9 cellular contexts compared by ENCODE assay signal in the genomic region with DNA sequence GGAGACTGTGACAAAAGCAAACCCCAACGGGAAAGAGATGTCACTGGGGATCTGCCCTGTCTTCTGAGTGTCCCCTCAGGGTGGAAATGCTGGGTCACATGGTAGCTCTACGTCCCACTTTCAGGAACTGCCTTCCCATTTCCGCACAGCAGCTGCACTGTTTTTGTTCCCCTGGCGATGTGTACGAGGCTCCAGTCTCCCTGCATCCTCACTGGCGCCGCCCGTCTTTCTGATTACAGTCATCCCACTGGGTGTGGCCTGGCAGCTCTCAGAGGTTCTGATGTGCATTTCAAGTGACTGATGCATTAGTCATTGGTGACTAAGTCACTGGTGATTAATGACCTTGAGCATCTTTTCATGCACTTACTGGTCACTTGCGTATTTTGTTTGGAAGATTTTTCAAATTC. TPM values are rescaled to one million over a fixed set of nuclear protein-coding genes. Genes with fewer than 3 reads are reported as not detected.
DNase-seq lines count a peak whose midpoint lies in the region; ATAC-seq and TF ChIP-seq lines count a peak whose summit lies in the region.
"Had no signal": no experiment of that assay in that cellular context is flagged by ENCODE, and none has a peak within 500 bp of the region (broad histone marks: within the 10 kb centered on the region; RNA-seq: fewer than 3 reads in every experiment).

No MANE protein-coding gene starts in this region.

- no peaks in the 10 kb centered on the region for H4K20me1 ChIP-seq in PC-3 (ENCODE audit: low read length)

- DNase-seq in Calu3 (peak; percentile 74), PC-3 (peak; percentile 98), ascending aorta (ENCODE audit: low spot score in 2 of 2) (peak; percentile 33 to 87), immature natural killer cell (no peak)
- DNase-seq in stimulated activated CD4-positive, alpha-beta T cell treated with anti-CD3 and anti-CD28 coated beads, Interleukin-2, amount 100 ng/mL, for 24 hours = peak; percentile 73 to 74
- no peak for DNase-seq in effector CD8-positive, alpha-beta T cell (lab: John Stamatoyannopoulos, UW)

- POLR2A ChIA-PET in PC-3 (lab: Charles Lee; ENCODE audit: unreplicated experiment) = interaction anchor here (0.6 kb wide), 1 partner anchor 22 kb away, joined by 3 read pairs; a partner anchor contains a TSS

- no peaks in the 10 kb centered on the region for H3K9me2 ChIP-seq in PC-3 (replicated peaks; ENCODE audit: low read length)

- H3K4me3 Mint-ChIP-seq in Calu3 (ENCODE audit: low read depth, unreplicated experiment) (no peak overlapping the region), immature natural killer cell (peak overlapping the region in 4 of 5 donors; percentile 64 to 82 (median 72))
- H3K4me3 Mint-ChIP-seq: nephron had no signal

- ATAC-seq in PC-3 (peak; percentile 100), GM21528 (IDR thresholded peaks at IDR 0.05; ENCODE audit: low FRiP score, unreplicated experiment) (no peak), HG02885 (IDR thresholded peaks at IDR 0.05; ENCODE audit: poor library complexity, unreplicated experiment) (no peak)

- H3K36me3 ChIP-seq in PC-3 (ENCODE audit: low read depth, low read length) (peaks cover 41% of the 10 kb centered on the region), ascending aorta (peaks cover 32 to 63% of the 10 kb centered on the region in 2 donors)

- H3K4me1 ChIP-seq in PC-3 (ENCODE audit: insufficient read depth, low read length) = peaks cover 19% of the 10 kb centered on the region
- no peaks in the 10 kb centered on the region for H3K4me1 ChIP-seq in ascending aorta

- intact Hi-C loops in Calu3 (cut with micrococcal nuclease; ENCODE audit: unreplicated experiment) (no loop called here), PC-3 (cut with micrococcal nuclease) (no loop called here), ascending aorta (cut with DNase I) (no loop called here)

- no TSS peak for BruUV-seq in Calu3 (replicated peaks; lab: Mats Ljungman, UMichigan)
- BruUV-seq in PC-3 (replicated peaks; lab: Mats Ljungman, UMichigan) = no TSS peak

- no peaks in the 10 kb centered on the region for H3F3A ChIP-seq in PC-3 (ENCODE audit: low read length, unreplicated experiment)

- CTCF ChIA-PET in Calu3 (lab: Charles Lee) = no interaction called here
- CTCF ChIA-PET in PC-3 (lab: Charles Lee) = no interaction called here

- H3K4me3 ChIP-seq in PC-3 (ENCODE audit: low read length) = peak overlapping the region; percentile 44; the same call in 1 of the 2 replicates
- no peak overlapping the region for H3K4me3 ChIP-seq in ascending aorta

- H2AFZ ChIP-seq in PC-3 (ENCODE audit: low read length) = 0 out of 2 replicates have a peak overlapping the region, but pooled peaks have one; percentile 15

- H3K79me2 ChIP-seq in PC-3 (ENCODE audit: low read length) = peaks cover 21% of the 10 kb centered on the region

- peak overlapping the region; percentile 67 for H3K4me2 ChIP-seq in PC-3 (ENCODE audit: low read length)

- H3K9ac ChIP-seq in PC-3 (ENCODE audit: low read length) = peak overlapping the region; percentile 43

- no peaks in the 10 kb centered on the region for H3K27me3 ChIP-seq in PC-3 (ENCODE audit: low read length)
- H3K27me3 ChIP-seq in ascending aorta = no peaks in the 10 kb centered on the region

- H3K36me3 Mint-ChIP-seq in Calu3 (ENCODE audit: insufficient read depth, unreplicated experiment) = peaks cover 14% of the 10 kb centered on the region
- H3K36me3 Mint-ChIP-seq in immature natural killer cell = peaks cover 32 to 53% (median 34%) of the 10 kb centered on the region in 3 donors

- no peaks in the 10 kb centered on the region for H3K27me3 Mint-ChIP-seq in Calu3 (ENCODE audit: unreplicated experiment)
- peaks cover 13 to 20% (median 15%) of the 10 kb centered on the region in 3 donors for H3K27me3 Mint-ChIP-seq in immature natural killer cell (ENCODE audit: low read depth in 3 of 3)

- H3K27ac Mint-ChIP-seq in Calu3 (ENCODE audit: unreplicated experiment) (peak overlapping the region; percentile 58), immature natural killer cell (peak overlapping the region; percentile 90 to 100 (median 98))
- H3K27ac Mint-ChIP-seq: nephron had no signal

- TF ChIP-seq CTCF in Calu3 (IDR thresholded peaks at IDR 0.05; ENCODE audit: unreplicated experiment) = no peak
- 0 out of 2 replicates have a peak, but pooled peaks have one; percentile 5 for TF ChIP-seq CTCF in PC-3 (conservative IDR thresholded peaks at IDR 0.05; ENCODE audit: low read depth, low read length)
- TF ChIP-seq CTCF in ascending aorta (IDR thresholded peaks at IDR 0.05) = no peak

- H3K9me3 ChIP-seq in PC-3 (ENCODE audit: low read length) = no peaks in the 10 kb centered on the region
- H3K9me3 ChIP-seq in ascending aorta = no peaks in the 10 kb centered on the region

- no peaks in the 10 kb centered on the region for H3K9me3 Mint-ChIP-seq in Calu3 (ENCODE audit: low read depth, unreplicated experiment)
- H3K9me3 Mint-ChIP-seq in immature natural killer cell = no peaks in the 10 kb centered on the region
- H3K9me3 Mint-ChIP-seq: nephron had no signal

- no peaks in the 10 kb centered on the region for H3K4me1 Mint-ChIP-seq in Calu3 (ENCODE audit: low read depth, unreplicated experiment)
- H3K4me1 Mint-ChIP-seq in immature natural killer cell = peaks cover 63 to 70% of the 10 kb centered on the region in 2 donors
- H3K4me1 Mint-ChIP-seq: nephron had no signal

- H3K27ac ChIP-seq in PC-3 (ENCODE audit: low read length) = peak overlapping the region; percentile 85
- H3K27ac ChIP-seq in ascending aorta = peak overlapping the region; percentile 8 to 45

RNA-seq across cellular contexts. Expression of a gene that starts 21.2 kb away (rescaled TPM):
- total RNA-seq in Calu3 (2022) = 21.1 and 21.2 TPM in 2 replicates
- total RNA-seq in PC-3 (2014; rRNA removed) = 35.1 and 39.4 TPM in 2 replicates
- 50.8 TPM for total RNA-seq in ascending aorta
- polyA plus RNA-seq in immature natural killer cell = 10 to 100 TPM; 47.8 to 63.2 (median 60.2) TPM

RNA-seq across cellular contexts. Expression of a gene that starts 22.1 kb away (rescaled TPM):
- total RNA-seq in Calu3 (2022) (27.3 and 32.1 TPM in 2 replicates), PC-3 (2014; rRNA removed) (82.4 and 88.7 TPM in 2 replicates), ascending aorta (208 TPM)
- 10 to 100 TPM; 27.8 to 56.4 (median 53.3) TPM for polyA plus RNA-seq in immature natural killer cell

RNA-seq across cellular contexts. Expression of a gene that starts 28.8 kb away (rescaled TPM):
- total RNA-seq in Calu3 (2022) = not detected in 2 replicates
- total RNA-seq in PC-3 (2014; rRNA removed) = not detected in 2 replicates
- total RNA-seq in ascending aorta = not detected
- polyA plus RNA-seq in immature natural killer cell = not detected

Comparison
In these comparisons a context has a peak if more than half of its experiments do, and no peak if none do; other contexts are left out.
1. DNase-seq: peak in Calu3 (single experiment), PC-3 (single experiment), ascending aorta (2 of 2) and stimulated activated CD4-positive, alpha-beta T cell treated with anti-CD3 and anti-CD28 coated beads, Interleukin-2, amount 100 ng/mL, for 24 hours (2 of 2); none in immature natural killer cell (0 of 3) and effector CD8-positive, alpha-beta T cell (single experiment).